In the genomic region with DNA sequence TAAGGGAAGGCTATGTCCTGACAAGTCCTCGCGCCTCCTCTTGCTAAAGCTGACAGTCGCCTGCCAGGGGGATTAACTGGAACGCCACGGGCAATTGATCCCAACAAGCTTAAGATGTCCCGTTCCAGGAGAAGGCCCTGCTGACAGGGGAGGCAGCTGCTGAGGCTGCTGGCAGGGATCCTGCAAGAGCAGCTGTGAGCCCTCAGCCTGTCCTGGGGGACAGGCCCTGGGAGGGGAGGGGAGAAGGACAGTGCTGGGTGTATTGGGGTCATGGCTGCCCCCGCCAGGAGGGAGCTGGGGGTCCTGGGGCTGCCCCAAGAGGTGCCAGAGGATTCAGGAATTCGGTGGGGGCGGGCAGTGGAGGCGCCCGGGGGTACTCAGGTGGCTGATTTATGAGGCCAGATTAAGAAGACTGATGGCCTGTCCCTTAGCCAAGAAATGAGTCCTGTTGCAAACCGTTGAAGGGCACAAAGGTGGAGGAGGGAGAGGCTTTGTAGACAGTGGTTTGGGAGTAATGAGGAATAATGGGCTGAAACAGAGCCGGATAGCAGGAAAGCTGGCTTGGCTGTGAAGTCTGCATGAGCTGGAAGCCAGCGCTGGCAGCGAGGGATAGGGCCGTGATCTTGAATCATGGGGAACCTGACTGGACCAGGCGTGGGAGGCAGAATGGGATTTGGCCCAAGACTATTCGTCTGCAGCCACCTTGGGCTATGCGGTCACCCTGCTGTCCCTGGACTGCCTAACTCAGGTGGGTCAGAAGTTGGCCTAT, we compare ENCODE assay signal across 17 cellular contexts.
DNase-seq lines count a peak whose midpoint lies in the region; ATAC-seq and TF ChIP-seq lines count a peak whose summit lies in the region.
"Had no signal": no experiment of that assay in that cellular context is flagged by ENCODE, and none has a peak within 500 bp of the region (broad histone marks: within the 10 kb centered on the region; RNA-seq: fewer than 3 reads in every experiment).

No MANE protein-coding gene starts in this region.

- H3K27ac Mint-ChIP-seq in CD8-positive, alpha-beta memory T cell = peak overlapping the region in 1 of 8 donors; percentile 70

- WGBS in upper lobe of left lung, 2 donors = 58 to 64% methylated on average over 12 to 19 of the region's 19 CpGs

- DNase-seq in DMS 273 (lab: John Stamatoyannopoulos, UW; ENCODE audit: unreplicated experiment) (peak; percentile 17), DMS 273 treated with DMSO at 0.1 percent for 48 hours (lab: John Stamatoyannopoulos, UW) (no peak), cerebellum (ENCODE audit: low spot score) (peak; percentile 46), myocyte (ENCODE audit: low read depth) (peak; percentile 87), upper lobe of left lung (no peak), NCI-H128 (lab: John Stamatoyannopoulos, UW; ENCODE audit: unreplicated experiment) (no peak)
- DNase-seq in CD8-positive, alpha-beta memory T cell = no peak
- DNase-seq: activated CD4-positive, CD25-positive, alpha-beta regulatory T cell treated with anti-CD3 and anti-CD28 coated beads, Interleukin-2, amount 50 U/mL, for 72 hours; activated naive CD4-positive, alpha-beta T cell treated with Interleukin-2 at 50 U/mL for 16 hours; dermis blood vessel endothelial cell; DND-41; naive thymus-derived CD4-positive, alpha-beta T cell; SHP77 treated with DMSO at 0.1 percent for 48 hours; stimulated activated CD4-positive, alpha-beta T cell treated with anti-CD3 and anti-CD28 coated beads, Interleukin-2, amount 100 ng/mL, for 24 hours had no signal

- no peak overlapping the region for H3K27ac ChIP-seq in upper lobe of left lung
- no peak overlapping the region for H3K27ac ChIP-seq in CD8-positive, alpha-beta memory T cell (ENCODE audit: low read depth, low read length)
- H3K27ac ChIP-seq: 22Rv1 had no signal

- TF ChIP-seq POLR2A in upper lobe of left lung (IDR thresholded peaks at IDR 0.05) = no peak

- H3K4me1 Mint-ChIP-seq in CD8-positive, alpha-beta memory T cell = no peaks in the 10 kb centered on the region

- H3K9me3 ChIP-seq in upper lobe of left lung = no peaks in the 10 kb centered on the region
- H3K9me3 ChIP-seq in CD8-positive, alpha-beta memory T cell (ENCODE audit: low read length) = no peaks in the 10 kb centered on the region

- H3K4me3 Mint-ChIP-seq in CD8-positive, alpha-beta memory T cell = no peak overlapping the region

- TF ChIP-seq EP300 in upper lobe of left lung (IDR thresholded peaks at IDR 0.05) = no peak

- H3K36me3 ChIP-seq in upper lobe of left lung = no peaks in the 10 kb centered on the region
- H3K36me3 ChIP-seq in CD8-positive, alpha-beta memory T cell (ENCODE audit: insufficient read depth, low read length) = no peaks in the 10 kb centered on the region

- CTCF ChIA-PET in CD8-positive, alpha-beta memory T cell (lab: Charles Lee) = no interaction called here

- H3K36me3 Mint-ChIP-seq in CD8-positive, alpha-beta memory T cell = no peaks in the 10 kb centered on the region
- H3K36me3 Mint-ChIP-seq: naive thymus-derived CD4-positive, alpha-beta T cell had no signal

- peaks cover 0 to 4% (median 0%) of the 10 kb centered on the region in 4 donors for H3K4me1 ChIP-seq in upper lobe of left lung
- no peaks in the 10 kb centered on the region for H3K4me1 ChIP-seq in CD8-positive, alpha-beta memory T cell (ENCODE audit: insufficient read depth, low read length)

- ATAC-seq in upper lobe of left lung (ENCODE audit: low FRiP score in 2 of 2) = peak; percentile 15 to 28
- ATAC-seq in esophagus mucosa = no peak
- ATAC-seq: left colon; naive thymus-derived CD4-positive, alpha-beta T cell had no signal

- no peak overlapping the region for H3K4me3 ChIP-seq in upper lobe of left lung
- no peak overlapping the region for H3K4me3 ChIP-seq in CD8-positive, alpha-beta memory T cell (ENCODE audit: low read length)

- no peaks in the 10 kb centered on the region for H3K9me3 Mint-ChIP-seq in CD8-positive, alpha-beta memory T cell
- H3K9me3 Mint-ChIP-seq: naive thymus-derived CD4-positive, alpha-beta T cell had no signal

- no peak for TF ChIP-seq CTCF in upper lobe of left lung (IDR thresholded peaks at IDR 0.05)

- POLR2A ChIA-PET in CD8-positive, alpha-beta memory T cell (lab: Charles Lee) = no interaction called here

- H3K27me3 Mint-ChIP-seq in CD8-positive, alpha-beta memory T cell = peaks cover 5 to 13% of the 10 kb centered on the region in 2 donors
- H3K27me3 Mint-ChIP-seq: naive thymus-derived CD4-positive, alpha-beta T cell had no signal

- no peaks in the 10 kb centered on the region for H3K27me3 ChIP-seq in upper lobe of left lung
- no peaks in the 10 kb centered on the region for H3K27me3 ChIP-seq in CD8-positive, alpha-beta memory T cell (ENCODE audit: insufficient read depth, low read length, poor library complexity, severe bottlenecking)

Comparison
In these comparisons a context has a peak if more than half of its experiments do, and no peak if none do; other contexts are left out.
1. DNase-seq: peak in DMS 273 (single experiment), cerebellum (single experiment) and myocyte (single experiment); none in DMS 273 treated with DMSO at 0.1 percent for 48 hours (single experiment), upper lobe of left lung (0 of 2), CD8-positive, alpha-beta memory T cell (0 of 5) and NCI-H128 (single experiment).